Comparison of ENCODE assay signal across 21 cellular contexts in genomic region chr1:244280859-244281258, GRCh38.
DNase-seq lines count a peak whose midpoint lies in the region; ATAC-seq and TF ChIP-seq lines count a peak whose summit lies in the region.
"Had no signal": no experiment of that assay in that cellular context is flagged by ENCODE, and none has a peak within 500 bp of the region (broad histone marks: within the 10 kb centered on the region; RNA-seq: fewer than 3 reads in every experiment).

No MANE protein-coding gene starts in this region.

- no TSS peak for BruUV-seq in PC-9 (replicated peaks; lab: Mats Ljungman, UMichigan)

- H3F3A ChIP-seq in PC-9 (ENCODE audit: insufficient read depth, low read depth): peaks cover 4% of the 10 kb centered on the region; the same call in 1 of the 2 replicates

- H3K4me3 ChIP-seq in PC-9 (no peak overlapping the region), epithelial cell of esophagus (ENCODE audit: low read length) (no peak overlapping the region)
- H3K4me3 ChIP-seq: dorsolateral prefrontal cortex, K562, tibial artery had no signal

- H3K27me3 ChIP-seq in PC-9 (ENCODE audit: insufficient read depth, low read depth): no peaks in the 10 kb centered on the region
- H3K27me3 ChIP-seq: dorsolateral prefrontal cortex, tibial artery had no signal

- no peak for ATAC-seq in GM19467 (IDR thresholded peaks at IDR 0.05; ENCODE audit: unreplicated experiment)
- ATAC-seq: activated CD8-positive, alpha-beta T cell treated with anti-CD3 and anti-CD28 coated beads for 36 hours; K562; naive thymus-derived CD4-positive, alpha-beta T cell; stimulated activated naive CD8-positive, alpha-beta T cell treated with anti-CD3 and anti-CD28 coated beads, Interleukin-15, amount 100 ng/mL, for 72 hours had no signal

- peaks cover 9% of the 10 kb centered on the region for H3K4me1 ChIP-seq in PC-9 (replicated peaks; ENCODE audit: insufficient read depth)
- H3K4me1 ChIP-seq: tibial artery had no signal

- intact Hi-C loops in PC-9 (cut with micrococcal nuclease; ENCODE audit: unreplicated experiment): no loop called here

- H3K27ac ChIP-seq in PC-9: no peak overlapping the region
- H3K27ac ChIP-seq: dorsolateral prefrontal cortex, tibial artery had no signal

- H4K20me1 ChIP-seq in PC-9 (ENCODE audit: insufficient read depth): no peaks in the 10 kb centered on the region

- no peaks in the 10 kb centered on the region for H3K9me2 ChIP-seq in PC-9 (ENCODE audit: insufficient read depth)

- POLR2A ChIA-PET in PC-9 (lab: Charles Lee; ENCODE audit: unreplicated experiment): interaction anchor here (0.6 kb wide), 1 partner anchor 230 kb away, joined by 8 read pairs; the partner anchor contains the start of gene ZBTB18

- no peaks in the 10 kb centered on the region for H3K9me3 ChIP-seq in PC-9 (ENCODE audit: insufficient read depth, low read depth)
- H3K9me3 ChIP-seq: tibial artery had no signal

- peak; percentile 68 for DNase-seq in EH (ENCODE audit: low read depth)
- no peak for DNase-seq in PC-9
- DNase-seq in epithelial cell of esophagus (ENCODE audit: low read depth): peak; percentile 42
- DNase-seq in myocyte (ENCODE audit: low read depth): peak; percentile 10
- DNase-seq in dedifferentiated amniotic fluid mesenchymal stem cell (ENCODE audit: extremely low spot score): no peak
- no peak for DNase-seq in AG20443 (ENCODE audit: low spot score)
- no peak for DNase-seq in activated gamma-delta T cell (lab: John Stamatoyannopoulos, UW)
- DNase-seq: activated CD8-positive, alpha-beta T cell treated with anti-CD3 and anti-CD28 coated beads for 36 hours; activated naive CD4-positive, alpha-beta T cell; central memory CD4-positive, alpha-beta T cell; dorsolateral prefrontal cortex; erythroblast; glutamatergic neuron; naive thymus-derived CD4-positive, alpha-beta T cell; NCI-H2171; NCI-H526; stimulated activated naive CD8-positive, alpha-beta T cell treated with anti-CD3 and anti-CD28 coated beads, Interleukin-15, amount 100 ng/mL, for 72 hours; T-helper 9 cell; tibial artery had no signal

- H3K36me3 ChIP-seq in PC-9 (ENCODE audit: low read depth): no peaks in the 10 kb centered on the region
- H3K36me3 ChIP-seq: tibial artery had no signal

- TF ChIP-seq CTCF in PC-9 (conservative IDR thresholded peaks at IDR 0.05) (no peak; the same call in 1 of the 2 replicates), epithelial cell of esophagus (IDR thresholded peaks at IDR 0.05; ENCODE audit: insufficient read depth, low read depth, low read length, missing control alignments) (no peak)

- no peak overlapping the region for H2AFZ ChIP-seq in PC-9

- H3K79me2 ChIP-seq in PC-9 (ENCODE audit: low read depth): no peaks in the 10 kb centered on the region

- CTCF ChIA-PET in PC-9 (lab: Charles Lee): interaction anchor here (0.6 kb wide), 1 partner anchor 118 kb away, joined by 9 read pairs; no protein-coding TSS in a partner anchor

- peak overlapping the region; percentile 11; the same call in 1 of the 2 replicates for H3K4me2 ChIP-seq in PC-9

Comparison
In these comparisons a context has a peak if more than half of its experiments do, and no peak if none do; other contexts are left out.
1. DNase-seq: peak in EH (single experiment), epithelial cell of esophagus (single experiment) and myocyte (single experiment); none in PC-9 (0 of 2), dedifferentiated amniotic fluid mesenchymal stem cell (single experiment), AG20443 (single experiment) and activated gamma-delta T cell (single experiment).